ENCODE assay signal across 9 cellular contexts in genomic region chr22:38751422-38752346, GRCh38. TPM values are rescaled to one million over a fixed set of nuclear protein-coding genes. Genes with fewer than 3 reads are reported as not detected.
DNase-seq lines count a peak whose midpoint lies in the region; ATAC-seq and TF ChIP-seq lines count a peak whose summit lies in the region.
"Had no signal": no experiment of that assay in that cellular context is flagged by ENCODE, and none has a peak within 500 bp of the region (broad histone marks: within the 10 kb centered on the region; RNA-seq: fewer than 3 reads in every experiment).

No MANE protein-coding gene starts in this region.

- CTCF ChIA-PET in A673 (lab: Charles Lee) = no interaction called here

- H3K9me3 Mint-ChIP-seq in activated T-helper 17 cell treated with anti-CD3 and anti-CD28 coated beads, Interleukin-2, amount 50 U/mL, for 72 hours = no peaks in the 10 kb centered on the region

- no peak for TF ChIP-seq RAD21 in liver (IDR thresholded peaks at IDR 0.05)

- peak overlapping the region; percentile 89 for H3K27ac ChIP-seq in OCI-LY1 (ENCODE audit: low read depth, low read length, poor library complexity, severe bottlenecking)
- peak overlapping the region; percentile 58 to 64 for H3K27ac ChIP-seq in liver (ENCODE audit: low read depth in 1 of 2, low read length in 2 of 2)
- no peak overlapping the region for H3K27ac ChIP-seq in A673 (ENCODE audit: low read depth, low read length, poor library complexity, severe bottlenecking)
- H3K27ac ChIP-seq: parathyroid adenoma had no signal

- peak overlapping the region; percentile 88 for H3K4me3 Mint-ChIP-seq in activated T-helper 17 cell treated with anti-CD3 and anti-CD28 coated beads, Interleukin-2, amount 50 U/mL, for 72 hours

- H3K4me1 ChIP-seq in OCI-LY1 (ENCODE audit: insufficient read depth, low read length, severe bottlenecking) (peaks cover 41% of the 10 kb centered on the region), liver (ENCODE audit: control insufficient read depth in 4 of 4, insufficient read depth in 4 of 4, low read length in 3 of 4) (peaks cover 6 to 47% (median 13%) of the 10 kb centered on the region in 4 donors), A673 (ENCODE audit: insufficient read depth, low read length, poor library complexity, severe bottlenecking) (peaks cover 16% of the 10 kb centered on the region), BE2C (peaks cover 6% of the 10 kb centered on the region; the same call in 1 of the 2 replicates)
- H3K4me1 ChIP-seq: parathyroid adenoma had no signal

- H3K27me3 Mint-ChIP-seq in activated T-helper 17 cell treated with anti-CD3 and anti-CD28 coated beads, Interleukin-2, amount 50 U/mL, for 72 hours = no peaks in the 10 kb centered on the region

- no peak overlapping the region for H2AFZ ChIP-seq in OCI-LY1 (ENCODE audit: low read length)
- H2AFZ ChIP-seq: parathyroid adenoma had no signal

- H3K9ac ChIP-seq in OCI-LY1 (ENCODE audit: low read length) (peak overlapping the region; percentile 58; the same call in 1 of the 2 replicates), liver (ENCODE audit: low read depth in 1 of 2, low read length in 2 of 2) (no peak overlapping the region)
- H3K9ac ChIP-seq: parathyroid adenoma had no signal

- no peaks in the 10 kb centered on the region for H3K9me2 ChIP-seq in OCI-LY1 (ENCODE audit: low read depth, low read length)

- ATAC-seq in GM21381 (IDR thresholded peaks at IDR 0.05; ENCODE audit: unreplicated experiment) = peak; percentile 42
- peak; percentile 45 for ATAC-seq in activated T-helper 17 cell treated with anti-CD3 and anti-CD28 coated beads, Interleukin-2, amount 50 U/mL, for 72 hours (replicated peaks)

- no peaks in the 10 kb centered on the region for H3F3A ChIP-seq in OCI-LY1 (ENCODE audit: insufficient read depth, low read length)

- 78% methylated on average over 24 of the region's 24 CpGs for WGBS in liver

- no peak for TF ChIP-seq CTCF in OCI-LY1 (IDR thresholded peaks at IDR 0.05; ENCODE audit: low read length)
- no peak for TF ChIP-seq CTCF in liver (IDR thresholded peaks at IDR 0.05; ENCODE audit: low read depth, low read length, missing input control)
- TF ChIP-seq CTCF in A673 (conservative IDR thresholded peaks at IDR 0.05; ENCODE audit: low read depth, low read length) = no peak
- TF ChIP-seq CTCF in BE2C (IDR thresholded peaks at IDR 0.05; ENCODE audit: low read depth, low read length) = no peak

- H4K20me1 ChIP-seq in OCI-LY1 (ENCODE audit: insufficient read depth, low read length) = no peaks in the 10 kb centered on the region

- H3K27ac Mint-ChIP-seq in activated T-helper 17 cell treated with anti-CD3 and anti-CD28 coated beads, Interleukin-2, amount 50 U/mL, for 72 hours = peak overlapping the region; percentile 93

- POLR2A ChIA-PET in A673 (lab: Charles Lee; ENCODE audit: low non-redundant PET) = no interaction called here

- H3K4me2 ChIP-seq in OCI-LY1 (ENCODE audit: low read length) = peak overlapping the region; percentile 46

- no peaks in the 10 kb centered on the region for H3K79me2 ChIP-seq in OCI-LY1 (ENCODE audit: insufficient read depth, low read length)
- H3K79me2 ChIP-seq: parathyroid adenoma had no signal

- peaks cover 90% of the 10 kb centered on the region for H3K36me3 Mint-ChIP-seq in activated T-helper 17 cell treated with anti-CD3 and anti-CD28 coated beads, Interleukin-2, amount 50 U/mL, for 72 hours (ENCODE audit: low read depth)

- H3K9me3 ChIP-seq in OCI-LY1 (ENCODE audit: low read length) (no peaks in the 10 kb centered on the region), liver (ENCODE audit: control insufficient read depth in 4 of 4, low read length in 3 of 4) (no peaks in the 10 kb centered on the region), A673 (ENCODE audit: low read depth, low read length, poor library complexity, severe bottlenecking) (no peaks in the 10 kb centered on the region), BE2C (no peaks in the 10 kb centered on the region)

- H3K36me3 ChIP-seq in OCI-LY1 (ENCODE audit: insufficient read depth, low read length) (peaks cover 61% of the 10 kb centered on the region), liver (ENCODE audit: control insufficient read depth in 4 of 4, insufficient read depth in 3 of 4, low read depth in 1 of 4, low read length in 3 of 4) (peaks cover 19 to 42% (median 38%) of the 10 kb centered on the region in 4 donors), A673 (ENCODE audit: insufficient read depth, low read length, poor library complexity, severe bottlenecking) (peaks cover 73% of the 10 kb centered on the region), BE2C (peaks cover 62% of the 10 kb centered on the region)

- peak; percentile 62 for DNase-seq in stimulated activated naive CD4-positive, alpha-beta T cell treated with Interleukin-2 at 50 U/mL for 16 hours (lab: John Stamatoyannopoulos, UW)
- DNase-seq in A673 (ENCODE audit: low spot score) (no peak), BE2C (no peak), NCI-H510A (lab: John Stamatoyannopoulos, UW) (no peak)

- H3K27me3 ChIP-seq in OCI-LY1 (ENCODE audit: insufficient read depth, low read length) = no peaks in the 10 kb centered on the region
- no peaks in the 10 kb centered on the region for H3K27me3 ChIP-seq in liver (ENCODE audit: control insufficient read depth in 4 of 4, insufficient read depth in 4 of 4, low read length in 3 of 4)
- H3K27me3 ChIP-seq in A673 (replicated peaks; ENCODE audit: insufficient read depth, low read depth, low read length, poor library complexity) = no peaks in the 10 kb centered on the region
- H3K27me3 ChIP-seq in BE2C = no peaks in the 10 kb centered on the region

- H3K4me3 ChIP-seq in OCI-LY1 (ENCODE audit: low read depth, low read length, poor library complexity, severe bottlenecking) (peak overlapping the region; percentile 40), liver (ENCODE audit: low read depth in 1 of 3, low read length in 3 of 3) (no peak overlapping the region), A673 (ENCODE audit: low read depth, low read length, poor library complexity, severe bottlenecking) (no peak overlapping the region), BE2C (ENCODE audit: low read depth, low read length) (no peak overlapping the region)

- intact Hi-C loops in A673 (cut with micrococcal nuclease; ENCODE audit: unreplicated experiment) = no loop called here

- H3K4me1 Mint-ChIP-seq in activated T-helper 17 cell treated with anti-CD3 and anti-CD28 coated beads, Interleukin-2, amount 50 U/mL, for 72 hours = peaks cover 16% of the 10 kb centered on the region

- no TSS peak for BruUV-seq in A673 (replicated peaks; lab: Mats Ljungman, UMichigan)

TF ChIP-seq in liver, 16 proteins besides CTCF, POLR2A, EP300 and RAD21:
- TF ChIP-seq NR2F2 (IDR thresholded peaks at IDR 0.05) = no peak

RNA-seq across cellular contexts. Expression of gene SUN2, which starts 4.1 kb away (rescaled TPM):
- total RNA-seq in activated T-helper 17 cell treated with anti-CD3 and anti-CD28 coated beads, Interleukin-2, amount 50 U/mL, for 72 hours = 100 to 1,000 TPM; 193 to 216 TPM
- total RNA-seq in liver (100 to 1,000 TPM in 1 of 2 donors, 10 to 100 TPM in 1; 53.3 to 170 TPM), A673 (2021) (104 and 110 TPM in 2 replicates)
- polyA plus RNA-seq in liver = 100 to 1,000 TPM in 1 of 2 donors, 10 to 100 TPM in 1; 13.1 to 110 TPM
- 68.5 TPM for polyA plus RNA-seq in BE2C (2012; ENCODE audit: insufficient read depth, insufficient read length, low read depth)

RNA-seq across cellular contexts. Expression of gene DNAL4, which starts 42.3 kb away (rescaled TPM):
- total RNA-seq in activated T-helper 17 cell treated with anti-CD3 and anti-CD28 coated beads, Interleukin-2, amount 50 U/mL, for 72 hours = 1 to 10 TPM; 5.0 to 5.2 TPM
- total RNA-seq in liver = 1 to 10 TPM; 4.0 to 5.6 TPM
- 1 to 10 TPM; 4.9 TPM for polyA plus RNA-seq in liver
- total RNA-seq in A673 (2021) = 51.7 and 59.1 TPM in 2 replicates
- 41.1 TPM for polyA plus RNA-seq in BE2C (2012; ENCODE audit: insufficient read depth, insufficient read length, low read depth)

RNA-seq across cellular contexts. Expression of gene GTPBP1, which starts 45.9 kb away (rescaled TPM):
- 10 to 100 TPM; 70.6 to 92.3 TPM for total RNA-seq in activated T-helper 17 cell treated with anti-CD3 and anti-CD28 coated beads, Interleukin-2, amount 50 U/mL, for 72 hours
- total RNA-seq in liver = 10 to 100 TPM; 24.3 to 56.3 TPM
- 1 to 10 TPM; 5.3 to 7.8 TPM for polyA plus RNA-seq in liver
- 88.2 and 96.2 TPM in 2 replicates for total RNA-seq in A673 (2021)
- 60.1 TPM for polyA plus RNA-seq in BE2C (2012; ENCODE audit: insufficient read depth, insufficient read length, low read depth)

RNA-seq across cellular contexts. Expression of gene JOSD1, which starts 50.9 kb away (rescaled TPM):
- 100 to 1,000 TPM in 1 of 2 donors, 10 to 100 TPM in 1; 80.1 to 104 TPM for total RNA-seq in activated T-helper 17 cell treated with anti-CD3 and anti-CD28 coated beads, Interleukin-2, amount 50 U/mL, for 72 hours
- total RNA-seq in liver (10 to 100 TPM; 15.6 to 20.6 TPM), A673 (2021) (53.1 and 54.2 TPM in 2 replicates)
- 10 to 100 TPM in 1 of 2 donors, 1 to 10 TPM in 1; 3.4 to 13.8 TPM for polyA plus RNA-seq in liver
- 57.1 TPM for polyA plus RNA-seq in BE2C (2012; ENCODE audit: insufficient read depth, insufficient read length, low read depth)
